ENCODE assay signal across 14 cellular contexts in the genomic region with DNA sequence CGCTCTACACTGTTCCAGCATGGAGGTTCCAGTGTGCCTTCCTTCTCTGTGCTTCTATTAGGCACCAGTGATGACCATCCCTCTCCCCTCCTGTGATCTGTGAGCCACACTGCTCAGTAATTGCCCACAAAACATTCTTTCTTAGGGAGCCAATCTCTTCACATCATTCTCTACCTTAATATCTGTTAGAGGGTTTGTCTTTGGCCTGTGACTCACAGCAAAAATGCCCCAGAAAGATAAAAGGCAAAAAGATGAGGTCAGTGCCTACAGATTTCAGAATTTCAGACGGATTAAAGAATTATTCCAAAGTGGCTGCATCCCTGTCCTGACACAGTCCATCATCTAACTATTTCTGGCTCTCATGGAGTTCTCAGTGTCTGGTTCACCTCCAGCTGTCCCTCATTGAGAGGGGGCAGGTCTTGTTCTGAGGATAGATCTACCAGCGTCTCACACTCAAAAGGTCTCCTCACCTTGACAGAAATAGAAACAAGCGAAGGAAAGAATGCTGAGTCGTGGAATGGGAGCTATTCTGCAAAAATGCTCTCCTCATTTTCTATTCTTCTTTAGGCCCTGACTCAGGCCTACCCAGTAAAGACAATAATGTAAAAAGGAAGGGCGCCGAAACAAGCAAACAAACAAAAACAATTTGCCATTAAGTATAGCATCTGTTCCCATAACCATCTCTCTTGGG.
DNase-seq lines count a peak whose midpoint lies in the region; ATAC-seq and FAIRE-seq lines count a peak whose summit lies in the region.
"Had no signal": no experiment of that assay in that cellular context is flagged by ENCODE, and none has a peak within 500 bp of the region (broad histone marks: within the 10 kb centered on the region; RNA-seq: fewer than 3 reads in every experiment).

No MANE protein-coding gene starts in this region.

- no peaks in the 10 kb centered on the region for H3K27me3 Mint-ChIP-seq in CD8-positive, alpha-beta memory T cell

- ATAC-seq in HG03520 (IDR thresholded peaks at IDR 0.05; ENCODE audit: unreplicated experiment) = no peak
- ATAC-seq: Panc1 had no signal

- no peaks in the 10 kb centered on the region for H3K36me3 ChIP-seq in CD8-positive, alpha-beta memory T cell (ENCODE audit: insufficient read depth, low read length)

- peaks cover 49 to 60% (median 51%) of the 10 kb centered on the region in 3 donors for H3K4me1 Mint-ChIP-seq in CD8-positive, alpha-beta memory T cell
- H3K4me1 Mint-ChIP-seq: H9 had no signal

- no peak overlapping the region for H3K4me3 ChIP-seq in CD8-positive, alpha-beta memory T cell (ENCODE audit: low read length)
- H3K4me3 ChIP-seq: BLaER1 treated with 17β-estradiol and CSF1 and Interleukin-3, amounts not matched to agents 10 nM and 100 nM had no signal

- peaks cover 25% of the 10 kb centered on the region for H3K4me1 ChIP-seq in CD8-positive, alpha-beta memory T cell (ENCODE audit: insufficient read depth, low read length)

- CTCF ChIA-PET in CD8-positive, alpha-beta memory T cell (lab: Charles Lee) = no interaction called here

- DNase-seq in A172 (ENCODE audit: low spot score) = peak; percentile 56
- DNase-seq in CD8-positive, alpha-beta memory T cell = no peak
- peak; percentile 30 for DNase-seq in RCC 7860 (ENCODE audit: low spot score)
- peak; percentile 42 for DNase-seq in kidney tubule cell (ENCODE audit: low spot score)
- DNase-seq in NOMO-1 treated with dmso at 0.1 percent for 144 hours (lab: John Stamatoyannopoulos, UW; ENCODE audit: unreplicated experiment) = no peak
- DNase-seq in activated CD4-positive, alpha-beta T cell treated with anti-CD3 and anti-CD28 coated beads for 1 hour = no peak
- DNase-seq: H9, Kasumi-1, NCI-H2227 treated with DMSO at 0.1 percent for 48 hours, NCI-H524 treated with DMSO at 0.1 percent for 48 hours, SHP77 treated with DMSO at 0.1 percent for 48 hours had no signal

- H3K9me3 ChIP-seq in CD8-positive, alpha-beta memory T cell (ENCODE audit: low read length) = no peaks in the 10 kb centered on the region
- H3K9me3 ChIP-seq: BLaER1 treated with 17β-estradiol and CSF1 and Interleukin-3, amounts not matched to agents 10 nM and 100 nM had no signal

- H3K4me3 Mint-ChIP-seq in CD8-positive, alpha-beta memory T cell = peak overlapping the region in 1 of 7 donors; percentile 29
- H3K4me3 Mint-ChIP-seq: H9 had no signal

- POLR2A ChIA-PET in CD8-positive, alpha-beta memory T cell (lab: Charles Lee) = interaction anchor here (0.6 kb wide), 1 partner anchor 82 kb away, joined by 3 read pairs; no protein-coding TSS in a partner anchor

- no peaks in the 10 kb centered on the region for H3K9me3 Mint-ChIP-seq in CD8-positive, alpha-beta memory T cell
- H3K9me3 Mint-ChIP-seq: H9 had no signal

- no peak overlapping the region for H3K27ac ChIP-seq in CD8-positive, alpha-beta memory T cell (ENCODE audit: low read depth, low read length)
- H3K27ac ChIP-seq: BLaER1 treated with 17β-estradiol and CSF1 and Interleukin-3, amounts not matched to agents 10 nM and 100 nM had no signal

- H3K27me3 ChIP-seq in CD8-positive, alpha-beta memory T cell (ENCODE audit: insufficient read depth, low read length, poor library complexity, severe bottlenecking) = no peaks in the 10 kb centered on the region
- H3K27me3 ChIP-seq: BLaER1 treated with 17β-estradiol and CSF1 and Interleukin-3, amounts not matched to agents 10 nM and 100 nM had no signal

- FAIRE-seq in RCC 7860 (lab: Jason Lieb, UNC) = no peak

- peak overlapping the region in 6 of 8 donors; percentile 11 to 76 (median 42) for H3K27ac Mint-ChIP-seq in CD8-positive, alpha-beta memory T cell
- H3K27ac Mint-ChIP-seq: H9 had no signal

- H3K36me3 Mint-ChIP-seq in CD8-positive, alpha-beta memory T cell = peaks cover 44 to 77% (median 51%) of the 10 kb centered on the region in 3 donors

Comparison
In these comparisons a context has a peak if more than half of its experiments do, and no peak if none do; other contexts are left out.
1. DNase-seq: peak in A172 (single experiment), RCC 7860 (single experiment) and kidney tubule cell (single experiment); none in CD8-positive, alpha-beta memory T cell (0 of 5), NOMO-1 treated with dmso at 0.1 percent for 144 hours (single experiment) and activated CD4-positive, alpha-beta T cell treated with anti-CD3 and anti-CD28 coated beads for 1 hour (single experiment).